ENCODE assay signal across 12 cellular contexts in the genomic region with DNA sequence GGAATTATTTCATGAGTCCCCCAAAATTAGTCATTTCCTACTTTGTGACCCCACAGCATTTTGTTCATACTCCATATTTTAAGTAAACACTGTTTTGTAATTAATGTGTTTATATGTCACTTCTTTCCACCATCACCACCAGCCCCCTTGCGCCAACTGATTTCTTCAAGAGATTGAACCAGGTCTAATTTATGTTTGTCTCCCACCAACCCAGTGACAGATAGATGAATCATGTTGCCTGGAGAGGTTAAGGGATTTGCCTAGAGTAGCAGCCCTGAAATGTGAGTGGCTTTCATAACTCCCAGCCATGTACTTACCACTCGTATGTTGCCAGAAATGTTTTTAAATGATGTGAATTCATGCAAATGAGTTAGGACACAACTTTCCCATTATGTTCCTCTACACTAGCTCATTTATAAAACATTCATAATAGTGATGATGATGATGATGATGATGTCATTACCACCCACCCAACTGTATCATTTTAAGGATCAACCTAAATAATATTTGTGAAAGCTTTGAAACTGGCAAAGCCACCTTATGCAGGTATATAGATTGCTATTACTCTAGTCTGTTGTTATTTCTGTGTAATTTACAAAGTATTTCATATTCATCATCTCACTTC.
DNase-seq lines count a peak whose midpoint lies in the region; ATAC-seq and TF ChIP-seq lines count a peak whose summit lies in the region.
"Had no signal": no experiment of that assay in that cellular context is flagged by ENCODE, and none has a peak within 500 bp of the region (broad histone marks: within the 10 kb centered on the region; RNA-seq: fewer than 3 reads in every experiment).

No MANE protein-coding gene starts in this region.

- no peaks in the 10 kb centered on the region for H3K9me3 Mint-ChIP-seq in MCF 10A (ENCODE audit: unreplicated experiment)
- H3K9me3 Mint-ChIP-seq in stimulated activated naive CD8-positive, alpha-beta T cell treated with anti-CD3 and anti-CD28 coated beads, Interleukin-15, Interleukin-2, amounts not matched to agents 100 ng/mL and 50 ng/mL, for 24 hours, result no peaks in the 10 kb centered on the region

- TF ChIP-seq POLR2A in breast epithelium (IDR thresholded peaks at IDR 0.05) (no peak), esophagus muscularis mucosa (IDR thresholded peaks at IDR 0.05; ENCODE audit: low read depth) (no peak)

- peak; percentile 80 for DNase-seq in MCF 10A (ENCODE audit: unreplicated experiment)
- no peak for DNase-seq in breast epithelium (ENCODE audit: low spot score in 2 of 2)
- peak; percentile 41 for DNase-seq in RKO (ENCODE audit: low spot score)
- DNase-seq in fibroblast of gingiva (ENCODE audit: low read depth), result peak; percentile 65
- no peak for DNase-seq in GM13976 (ENCODE audit: low spot score)
- no peak for DNase-seq in esophagus muscularis mucosa (ENCODE audit: extremely low spot score)
- DNase-seq: activated CD4-positive, alpha-beta T cell treated with anti-CD3 and anti-CD28 coated beads for 48 hours; COR-L47; NCI-H2227 treated with DMSO at 0.1 percent for 48 hours; stimulated activated naive CD4-positive, alpha-beta T cell treated with Interleukin-2 at 50 U/mL for 16 hours had no signal

- intact Hi-C loops in MCF 10A (cut with micrococcal nuclease) (loop anchor here (2.0 kb wide), 1 partner anchor 17 kb away; no protein-coding TSS in a partner anchor), breast epithelium (cut with DNase I; ENCODE audit: low total_unique reads) (no loop called here), esophagus muscularis mucosa (cut with DNase I) (no loop called here)

- no TSS peak for BruUV-seq in MCF 10A (replicated peaks; lab: Mats Ljungman, UMichigan)

- H3K27ac ChIP-seq in breast epithelium (no peak overlapping the region), esophagus muscularis mucosa (replicated peaks in 1 of 4) (no peak overlapping the region)

- CTCF ChIA-PET in MCF 10A (lab: Yijun Ruan, JAX), result interaction anchor here (1.4 kb wide), 1 partner anchor 64 kb away, joined by 4 read pairs; no protein-coding TSS in a partner anchor

- H3K4me3 ChIP-seq in breast epithelium (no peak overlapping the region), esophagus muscularis mucosa (no peak overlapping the region)

- no peaks in the 10 kb centered on the region for H3K36me3 ChIP-seq in breast epithelium
- H3K36me3 ChIP-seq in esophagus muscularis mucosa, result no peaks in the 10 kb centered on the region

- no peaks in the 10 kb centered on the region for H3K27me3 ChIP-seq in breast epithelium
- H3K27me3 ChIP-seq in esophagus muscularis mucosa, result no peaks in the 10 kb centered on the region

- 87% methylated on average over 2 of the region's 2 CpGs for WGBS in esophagus muscularis mucosa

- H3K36me3 Mint-ChIP-seq in MCF 10A (ENCODE audit: insufficient read depth, unreplicated experiment), result peaks cover 23% of the 10 kb centered on the region
- peaks cover 33% of the 10 kb centered on the region for H3K36me3 Mint-ChIP-seq in stimulated activated naive CD8-positive, alpha-beta T cell treated with anti-CD3 and anti-CD28 coated beads, Interleukin-15, Interleukin-2, amounts not matched to agents 100 ng/mL and 50 ng/mL, for 24 hours (ENCODE audit: low read depth)

- ATAC-seq in GM18861 (IDR thresholded peaks at IDR 0.05; ENCODE audit: unreplicated experiment), result no peak

- H3K4me3 Mint-ChIP-seq in MCF 10A (ENCODE audit: unreplicated experiment), result no peak overlapping the region
- no peak overlapping the region for H3K4me3 Mint-ChIP-seq in stimulated activated naive CD8-positive, alpha-beta T cell treated with anti-CD3 and anti-CD28 coated beads, Interleukin-15, Interleukin-2, amounts not matched to agents 100 ng/mL and 50 ng/mL, for 24 hours

- in situ Hi-C loops in GM13976 (cut with MboI; ENCODE audit: low sequenced_read_pairs, unreplicated experiment), result no loop called here

- H3K27ac Mint-ChIP-seq in MCF 10A (ENCODE audit: low read depth, unreplicated experiment), result peak overlapping the region; percentile 72
- H3K27ac Mint-ChIP-seq in stimulated activated naive CD8-positive, alpha-beta T cell treated with anti-CD3 and anti-CD28 coated beads, Interleukin-15, Interleukin-2, amounts not matched to agents 100 ng/mL and 50 ng/mL, for 24 hours, result peak overlapping the region; percentile 23

- POLR2A ChIA-PET in MCF 10A (lab: Yijun Ruan, JAX), result interaction anchor here (0.7 to 2.8 kb wide), 6 partner anchors 11 to 79 kb away, joined by 3 to 22 read pairs (median 8); no protein-coding TSS in a partner anchor

- TF ChIP-seq CTCF in MCF 10A (IDR thresholded peaks at IDR 0.05; ENCODE audit: unreplicated experiment) (no peak), breast epithelium (IDR thresholded peaks at IDR 0.05) (no peak), GM13976 (IDR thresholded peaks at IDR 0.05; ENCODE audit: borderline replicate concordance, control extremely low read depth, extremely low read depth, insufficient read depth, missing control alignments) (no peak), esophagus muscularis mucosa (IDR thresholded peaks at IDR 0.05) (no peak)

- no peaks in the 10 kb centered on the region for H3K27me3 Mint-ChIP-seq in MCF 10A (ENCODE audit: insufficient read depth, unreplicated experiment)
- no peaks in the 10 kb centered on the region for H3K27me3 Mint-ChIP-seq in stimulated activated naive CD8-positive, alpha-beta T cell treated with anti-CD3 and anti-CD28 coated beads, Interleukin-15, Interleukin-2, amounts not matched to agents 100 ng/mL and 50 ng/mL, for 24 hours

- TF ChIP-seq EP300 in esophagus muscularis mucosa (IDR thresholded peaks at IDR 0.05), result no peak

- peaks cover 46% of the 10 kb centered on the region for H3K4me1 Mint-ChIP-seq in MCF 10A (ENCODE audit: insufficient read depth, unreplicated experiment)
- H3K4me1 Mint-ChIP-seq in stimulated activated naive CD8-positive, alpha-beta T cell treated with anti-CD3 and anti-CD28 coated beads, Interleukin-15, Interleukin-2, amounts not matched to agents 100 ng/mL and 50 ng/mL, for 24 hours (ENCODE audit: low read depth), result peaks cover 63% of the 10 kb centered on the region

- H3K9me3 ChIP-seq in breast epithelium (no peaks in the 10 kb centered on the region), esophagus muscularis mucosa (no peaks in the 10 kb centered on the region)

- H3K4me1 ChIP-seq in breast epithelium (peaks cover 0 to 7% of the 10 kb centered on the region in 2 donors), esophagus muscularis mucosa (peaks cover 10 to 29% (median 19%) of the 10 kb centered on the region in 4 donors)

Comparison
In these comparisons a context has a peak if more than half of its experiments do, and no peak if none do; other contexts are left out.
1. DNase-seq: peak in MCF 10A (single experiment), RKO (single experiment) and fibroblast of gingiva (single experiment); none in breast epithelium (0 of 2), GM13976 (single experiment) and esophagus muscularis mucosa (single experiment).